In the genomic region with DNA sequence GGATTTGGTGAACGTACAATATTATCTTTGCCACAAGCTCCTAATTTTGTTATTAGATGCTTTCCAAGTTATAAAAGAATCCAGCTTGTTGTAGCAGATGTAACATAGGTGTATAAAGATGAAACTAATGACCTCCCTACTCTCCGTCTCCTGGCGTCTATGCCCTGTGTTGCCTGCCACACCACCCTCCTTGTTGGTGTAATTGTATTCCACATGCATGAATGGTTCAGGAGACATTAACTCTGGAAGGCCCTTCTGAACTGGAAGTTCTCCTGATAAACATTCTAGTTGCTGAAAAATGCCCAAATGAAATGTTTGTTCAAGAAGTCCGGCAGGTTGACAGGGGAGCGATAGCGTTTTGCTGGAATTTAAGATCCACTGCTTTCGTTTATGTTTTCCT, we compare ENCODE assay signal across 25 cellular contexts. TPM values are rescaled to one million over a fixed set of nuclear protein-coding genes. Genes with fewer than 3 reads are reported as not detected.
DNase-seq lines count a peak whose midpoint lies in the region; ATAC-seq, FAIRE-seq and TF ChIP-seq lines count a peak whose summit lies in the region.
"Had no signal": no experiment of that assay in that cellular context is flagged by ENCODE, and none has a peak within 500 bp of the region (broad histone marks: within the 10 kb centered on the region; RNA-seq: fewer than 3 reads in every experiment).

No MANE protein-coding gene starts in this region.

- CTCF ChIA-PET in HepG2 (lab: Yijun Ruan, JAX; ENCODE audit: low intra/inter-chr PET ratio, low total read pairs): no interaction called here

- no peaks in the 10 kb centered on the region for H4K20me1 ChIP-seq in HepG2 (ENCODE audit: insufficient read depth, low read length)

- H3K79me2 ChIP-seq in HepG2 (ENCODE audit: insufficient read depth, low read length): no peaks in the 10 kb centered on the region

- peak overlapping the region; percentile 18 for H2AFZ ChIP-seq in HepG2 (ENCODE audit: low read length)
- H2AFZ ChIP-seq: PC-9 had no signal

- in situ Hi-C loops in HepG2 (cut with HindIII; ENCODE audit: extremely low pct_ligation_motif_present, low pct_unique_long_range_greater_than_20kb): no loop called here

- H3K4me1 ChIP-seq in HepG2 (ENCODE audit: insufficient read depth, low read length) (peaks cover 10% of the 10 kb centered on the region), right lobe of liver (no peaks in the 10 kb centered on the region)
- H3K4me1 ChIP-seq: BE2C had no signal

- H3K9me3 ChIP-seq in HepG2 (ENCODE audit: low read length) (no peaks in the 10 kb centered on the region), right lobe of liver (no peaks in the 10 kb centered on the region)
- H3K9me3 ChIP-seq: BE2C, SJCRH30 had no signal

- H3K9ac ChIP-seq in HepG2 (ENCODE audit: insufficient read depth, low read depth, low read length): no peak overlapping the region

- intact Hi-C loops in HepG2 (cut with micrococcal nuclease; ENCODE audit: unreplicated experiment): no loop called here
- intact Hi-C loops in right lobe of liver (cut with DNase I): no loop called here

- TF ChIP-seq EP300 in HepG2 (IDR thresholded peaks at IDR 0.05; ENCODE audit: low read depth in 2 of 2, low read length in 2 of 2) (no peak), HepG2 (CRISPR knock-in tag; IDR thresholded peaks at IDR 0.05; ENCODE audit: borderline replicate concordance) (no peak)

- H3K27me3 ChIP-seq in HepG2 (ENCODE audit: control insufficient read depth in 1 of 2, insufficient read depth in 2 of 2, low read length in 2 of 2): peaks cover 0 to 1% of the 10 kb centered on the region in 2 experiments; a peak in 1 of 5 replicates
- H3K27me3 ChIP-seq in right lobe of liver: no peaks in the 10 kb centered on the region
- H3K27me3 ChIP-seq: BE2C, SJCRH30 had no signal

- H3K4me3 ChIP-seq in HepG2 (replicated peaks in 1 of 3; ENCODE audit: insufficient read depth in 1 of 3, low read depth in 2 of 3, low read length in 3 of 3) (no peak overlapping the region), right lobe of liver (no peak overlapping the region)
- H3K4me3 ChIP-seq: PC-9, SJCRH30 had no signal

- H3K27ac ChIP-seq in HepG2 (ENCODE audit: extremely low read length, insufficient read depth, low read length): no peak overlapping the region
- H3K27ac ChIP-seq in right lobe of liver: no peak overlapping the region
- H3K27ac ChIP-seq: PC-9, SJCRH30 had no signal

- H3K36me3 ChIP-seq in HepG2 (replicated peaks in 1 of 2; ENCODE audit: control insufficient read depth in 1 of 2, insufficient read depth in 2 of 2, low read length in 2 of 2): no peaks in the 10 kb centered on the region
- no peaks in the 10 kb centered on the region for H3K36me3 ChIP-seq in right lobe of liver
- H3K36me3 ChIP-seq: BE2C, SJCRH30 had no signal

- no peak for FAIRE-seq in HepG2 (lab: Jason Lieb, UNC)
- FAIRE-seq: GM18507 had no signal

- 12% methylated on average over 7 of the region's 7 CpGs for WGBS in HepG2 (ENCODE audit: low lambda C conversion rate)
- WGBS in right lobe of liver (ENCODE audit: insufficient coverage, low coverage, low lambda C conversion rate, missing lambda C conversion rate): 58% methylated on average over 7 of the region's 7 CpGs

- H3K4me2 ChIP-seq in HepG2 (ENCODE audit: low read depth, low read length): peak overlapping the region; percentile 52
- H3K4me2 ChIP-seq: PC-9 had no signal

- DNase-seq in HepG2 (ENCODE audit: low spot score): no peak
- DNase-seq in right lobe of liver: no peak
- peak; percentile 17 for DNase-seq in kidney glomerular epithelial cell (lab: John Stamatoyannopoulos, UW)
- peak; percentile 27 for DNase-seq in renal cortical epithelial cell (ENCODE audit: low read depth)
- no peak for DNase-seq in activated effector memory CD4-positive, alpha-beta T cell treated with anti-CD3 and anti-CD28 coated beads, Interleukin-2, amount 50 U/mL, for 16 hours
- DNase-seq in NCI-H774 (lab: John Stamatoyannopoulos, UW): no peak
- no peak for DNase-seq in activated T-cell treated with anti-CD3 and anti-CD28 coated beads, Interleukin-2, amount 50 U/mL, for 48 hours
- DNase-seq: 8988T; ACHN; BE2C; Calu3; DMS153; NCI-H1092 treated with DMSO at 0.1 percent for 48 hours; NCI-H1436; NCI-H187; NCI-H446; NCI-H524 treated with DMSO at 0.1 percent for 48 hours; NCI-H82; NK-92 treated with Interleukin-12 subunit alpha and Interleukin-12 subunit beta, amount 100 ng/mL, for 24 hours; PC-9; SJCRH30 had no signal

- POLR2A ChIA-PET in HepG2 (lab: Yijun Ruan, JAX): no interaction called here

- TF ChIP-seq CTCF in HepG2 (CRISPR knock-in tag; IDR thresholded peaks at IDR 0.05) (no peak), right lobe of liver (IDR thresholded peaks at IDR 0.05) (no peak)

- TF ChIP-seq POLR2A in HepG2 (IDR thresholded peaks at IDR 0.05; ENCODE audit: insufficient read depth in 1 of 2, low read depth in 2 of 2, low read length in 2 of 2) (no peak), right lobe of liver (IDR thresholded peaks at IDR 0.05) (no peak)

- no peak for ATAC-seq in HepG2
- ATAC-seq in right lobe of liver: no peak
- ATAC-seq: HCT116, Right ventricle myocardium inferior, SK-N-SH treated with all-trans-retinoic acid at 6 μM for 48 hours had no signal

- no peak for TF ChIP-seq RAD21 in HepG2 (CRISPR knock-in tag; IDR thresholded peaks at IDR 0.05)

- no TSS peak for BruUV-seq in HepG2 (replicated peaks; lab: Mats Ljungman, UMichigan)

TF ChIP-seq in HepG2, 621 proteins besides CTCF, POLR2A, EP300 and RAD21 (continues in another document):
- TF ChIP-seq ZNF83 (CRISPR knock-in tag; IDR thresholded peaks at IDR 0.05; ENCODE audit: borderline replicate concordance) (no peak), NR2F6 (IDR thresholded peaks at IDR 0.05) (no peak), NR2F6 (CRISPR knock-in tag; IDR thresholded peaks at IDR 0.05) (no peak), RXRA (CRISPR knock-in tag; IDR thresholded peaks at IDR 0.05) (no peak), CREB1 (IDR thresholded peaks at IDR 0.05) (no peak), CREB1 (CRISPR knock-in tag; IDR thresholded peaks at IDR 0.05) (no peak), PHB2 (IDR thresholded peaks at IDR 0.05; ENCODE audit: partially characterized antibody) (no peak), ZNF703 (CRISPR knock-in tag; IDR thresholded peaks at IDR 0.05; ENCODE audit: borderline replicate concordance) (no peak)
- TF ChIP-seq, protein P1, sequence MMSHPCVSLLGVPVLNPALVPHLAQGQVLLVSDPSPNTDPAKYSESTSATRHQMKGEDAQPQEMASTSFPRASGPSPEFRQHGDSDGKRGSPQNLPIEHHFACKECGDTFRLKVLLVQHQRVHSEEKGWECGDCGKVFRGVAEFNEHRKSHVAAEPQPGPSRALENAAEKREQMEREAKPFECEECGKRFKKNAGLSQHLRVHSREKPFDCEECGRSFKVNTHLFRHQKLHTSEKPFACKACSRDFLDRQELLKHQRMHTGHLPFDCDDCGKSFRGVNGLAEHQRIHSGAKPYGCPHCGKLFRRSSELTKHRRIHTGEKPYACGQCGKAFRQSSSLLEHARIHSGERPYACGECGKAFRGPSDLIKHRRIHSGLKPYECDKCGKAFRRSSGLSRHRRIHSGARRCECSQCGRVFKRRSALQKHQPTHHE (CRISPR knock-in tag; IDR thresholded peaks at IDR 0.05; ENCODE audit: borderline replicate concordance): no peak
- TF ChIP-seq, protein P2, sequence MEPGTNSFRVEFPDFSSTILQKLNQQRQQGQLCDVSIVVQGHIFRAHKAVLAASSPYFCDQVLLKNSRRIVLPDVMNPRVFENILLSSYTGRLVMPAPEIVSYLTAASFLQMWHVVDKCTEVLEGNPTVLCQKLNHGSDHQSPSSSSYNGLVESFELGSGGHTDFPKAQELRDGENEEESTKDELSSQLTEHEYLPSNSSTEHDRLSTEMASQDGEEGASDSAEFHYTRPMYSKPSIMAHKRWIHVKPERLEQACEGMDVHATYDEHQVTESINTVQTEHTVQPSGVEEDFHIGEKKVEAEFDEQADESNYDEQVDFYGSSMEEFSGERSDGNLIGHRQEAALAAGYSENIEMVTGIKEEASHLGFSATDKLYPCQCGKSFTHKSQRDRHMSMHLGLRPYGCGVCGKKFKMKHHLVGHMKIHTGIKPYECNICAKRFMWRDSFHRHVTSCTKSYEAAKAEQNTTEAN (CRISPR knock-in tag; conservative IDR thresholded peaks at IDR 0.05): no peak

RNA-seq across cellular contexts. Expression of a gene that starts 53.9 kb away (rescaled TPM):
- total RNA-seq in HepG2 (2016; rRNA removed; fragmentation: Illumina TruSeq; extraction: Trizol) (61.5 and 76.0 TPM in 2 replicates), right lobe of liver (10 to 100 TPM; 25.4 to 32.1 (median 29.3) TPM), renal cortical epithelial cell (29.0 and 42.9 TPM in 2 replicates)
- total RNA-seq in HepG2 (2016; cell fraction: cytosol; rRNA removed; fragmentation: Illumina TruSeq; extraction: Trizol; ENCODE audit: low read depth): 81.7 and 82.0 TPM in 2 replicates
- total RNA-seq in HepG2 (2016; cell fraction: insoluble cytoplasmic fraction; rRNA removed; fragmentation: Illumina TruSeq; extraction: Trizol): 64.7 and 68.6 TPM in 2 replicates
- total RNA-seq in HepG2 (2016; cell fraction: membrane; rRNA removed; fragmentation: Illumina TruSeq; extraction: Trizol): 145 and 152 TPM in 2 replicates
- total RNA-seq in HepG2 (2016; cell fraction: nucleus; rRNA removed; fragmentation: Illumina TruSeq; extraction: Trizol): 26.6 and 33.5 TPM in 2 replicates
- 52.3 and 57.8 TPM in 2 replicates for polyA plus RNA-seq in HepG2 (2011; rRNA removed)
- polyA plus RNA-seq in HepG2 (2011; cell fraction: cytosol; rRNA removed): 37.6 and 45.1 TPM in 2 replicates
- polyA plus RNA-seq in HepG2 (2011; cell fraction: nucleus; rRNA removed): 19.5 and 19.9 TPM in 2 replicates
- 32.9 and 36.4 TPM in 2 replicates for polyA plus RNA-seq in HepG2 (2012)
- 167 and 171 TPM in 2 replicates for polyA plus RNA-seq in HepG2 (2016; cell fraction: cytosol; fragmentation: Illumina TruSeq; extraction: Trizol; ENCODE audit: low read depth)
- 95.6 and 112 TPM in 2 replicates for polyA plus RNA-seq in HepG2 (2016; cell fraction: insoluble cytoplasmic fraction; fragmentation: Illumina TruSeq; extraction: Trizol; ENCODE audit: low read depth)
- polyA plus RNA-seq in HepG2 (2016; cell fraction: membrane; fragmentation: Illumina TruSeq; extraction: Trizol; ENCODE audit: low read depth): 189 and 199 TPM in 2 replicates
- polyA plus RNA-seq in HepG2 (2016; cell fraction: nucleus; fragmentation: Illumina TruSeq; extraction: Trizol; ENCODE audit: insufficient read depth, low read depth): 67.4 and 69.2 TPM in 2 replicates
- 44.9 and 79.2 TPM in 2 replicates for polyA minus RNA-seq in HepG2 (2011; rRNA and poly(A)+ RNA removed; ENCODE audit: low replicate concordance)
- polyA minus RNA-seq in HepG2 (2011; cell fraction: cytosol; rRNA and poly(A)+ RNA removed): 26.9 and 32.6 TPM in 2 replicates
- 18.8 and 19.8 TPM in 2 replicates for polyA minus RNA-seq in HepG2 (2011; cell fraction: nucleus; rRNA and poly(A)+ RNA removed)

Comparison
In these comparisons a context has a peak if more than half of its experiments do, and no peak if none do; other contexts are left out.
1. DNase-seq: peak in kidney glomerular epithelial cell (single experiment) and renal cortical epithelial cell (single experiment); none in HepG2 (single experiment), right lobe of liver (0 of 3), activated effector memory CD4-positive, alpha-beta T cell treated with anti-CD3 and anti-CD28 coated beads, Interleukin-2, amount 50 U/mL, for 16 hours (single experiment), NCI-H774 (single experiment) and activated T-cell treated with anti-CD3 and anti-CD28 coated beads, Interleukin-2, amount 50 U/mL, for 48 hours (0 of 2).